ENCODE assay signal across 8 cellular contexts in the genomic region with DNA sequence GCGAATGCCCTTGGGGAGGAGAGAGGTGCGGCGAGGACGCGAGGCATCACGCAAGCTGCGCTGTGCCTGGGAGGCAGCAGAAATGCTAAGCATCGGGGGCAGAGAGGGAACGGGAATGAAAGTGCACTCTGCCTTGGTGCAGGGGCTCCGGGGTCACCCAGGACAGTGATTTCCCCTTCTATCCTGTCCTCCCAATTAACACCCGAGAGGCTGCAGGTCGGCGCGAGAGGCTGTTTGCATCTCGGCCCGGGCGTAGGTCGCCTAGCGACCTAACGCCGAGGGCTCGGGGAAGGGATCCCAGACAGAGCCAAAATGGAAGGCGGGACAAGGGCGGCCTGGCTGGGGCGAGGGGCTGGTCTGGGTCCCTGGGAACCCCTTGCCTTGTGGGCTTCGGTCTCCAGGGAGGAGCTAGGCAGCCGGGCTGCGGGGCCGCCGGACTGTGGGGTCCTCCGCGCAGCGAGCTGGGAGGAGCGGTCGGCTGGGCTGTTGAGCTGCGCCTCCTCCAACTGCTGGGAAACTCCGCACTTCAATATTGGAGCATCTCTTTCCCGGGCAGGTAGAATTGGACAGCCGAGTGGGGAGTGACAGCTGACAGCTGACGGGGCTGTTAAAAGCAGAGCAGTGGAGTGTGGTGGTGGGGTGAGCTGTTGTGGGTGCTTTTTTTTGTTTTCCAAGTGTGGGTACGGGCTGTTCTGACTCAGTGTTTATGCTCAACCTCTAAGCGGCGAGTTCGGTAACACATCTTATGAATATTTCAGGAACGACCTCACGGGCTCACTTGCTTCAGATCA. TPM values are rescaled to one million over a fixed set of nuclear protein-coding genes. Genes with fewer than 3 reads are reported as not detected.
A peak's percentile ranks its signal among the peaks of the same experiment; 100 is the strongest.
DNase-seq lines count a peak whose midpoint lies in the region; ATAC-seq and TF ChIP-seq lines count a peak whose summit lies in the region.

No MANE protein-coding gene starts in this region.

- no peaks in the 10 kb centered on the region for H3K79me2 ChIP-seq in PC-9 (ENCODE audit: low read depth)

- H3K36me3 ChIP-seq in HAP-1 (replicated peaks) (no peaks in the 10 kb centered on the region), PC-9 (ENCODE audit: low read depth) (no peaks in the 10 kb centered on the region), brain microvascular endothelial cell (replicated peaks) (no peaks in the 10 kb centered on the region)

- H2AFZ ChIP-seq in PC-9 = peak overlapping the region; percentile 78; the same call in 1 of the 2 replicates

- DNase-seq in ELR (ENCODE audit: low read depth) (peak; percentile 43), HAP-1 (ENCODE audit: low spot score in 2 of 2) (peak in 1 of 2 experiments; percentile 33), PC-9 (no peak), brain microvascular endothelial cell (no peak), left lobe of liver (ENCODE audit: low spot score) (no peak), globus pallidus (ENCODE audit: low spot score) (no peak)
- DNase-seq in stimulated activated CD4-positive, alpha-beta T cell treated with anti-CD3 and anti-CD28 coated beads, Interleukin-4, amount 100 ng/mL, for 4 hours = peak; percentile 21 to 57

- H3K4me1 ChIP-seq in HAP-1 (peaks cover 3% of the 10 kb centered on the region; the same call in 1 of the 2 replicates), PC-9 (replicated peaks; ENCODE audit: insufficient read depth) (no peaks in the 10 kb centered on the region)

- H3K9me2 ChIP-seq in PC-9 (ENCODE audit: insufficient read depth) = no peaks in the 10 kb centered on the region

- no peaks in the 10 kb centered on the region for H3F3A ChIP-seq in PC-9 (ENCODE audit: insufficient read depth, low read depth)

- TF ChIP-seq CTCF in PC-9 (conservative IDR thresholded peaks at IDR 0.05) (no peak), brain microvascular endothelial cell (IDR thresholded peaks at IDR 0.05; ENCODE audit: low read depth, low read length, missing control alignments) (no peak)

- H3K4me3 ChIP-seq in HAP-1 (peak overlapping the region; percentile 52), PC-9 (peak overlapping the region; percentile 59; the same call in 1 of the 2 replicates), brain microvascular endothelial cell (ENCODE audit: low read depth, low read length) (peak overlapping the region; percentile 74)

- H3K27ac ChIP-seq in PC-9 = no peak overlapping the region
- H3K27ac ChIP-seq in brain microvascular endothelial cell = no peak overlapping the region

- CTCF ChIA-PET in PC-9 (lab: Charles Lee) = interaction anchor here (0.7 kb wide), 1 partner anchor 100 kb away, joined by 21 read pairs; no protein-coding TSS in a partner anchor

- H3K9me3 ChIP-seq in HAP-1 (peaks cover 3% of the 10 kb centered on the region; the same call in 1 of the 2 replicates), PC-9 (ENCODE audit: insufficient read depth, low read depth) (no peaks in the 10 kb centered on the region)

- intact Hi-C loops in PC-9 (cut with micrococcal nuclease; ENCODE audit: unreplicated experiment) = no loop called here

- BruUV-seq in PC-9 (replicated peaks; lab: Mats Ljungman, UMichigan) = no TSS peak

- POLR2A ChIA-PET in PC-9 (lab: Charles Lee; ENCODE audit: unreplicated experiment) = no interaction called here

- in situ Hi-C loops in HAP-1 (cut with MboI; ENCODE audit: low sequenced_read_pairs) (no loop called here), brain microvascular endothelial cell (cut with HindIII; ENCODE audit: low pct_ligation_motif_present, low sequenced_read_pairs) (no loop called here)

- no peaks in the 10 kb centered on the region for H4K20me1 ChIP-seq in PC-9 (ENCODE audit: insufficient read depth)

- peaks cover 36% of the 10 kb centered on the region for H3K27me3 ChIP-seq in HAP-1 (ENCODE audit: low read depth)
- peaks cover 11% of the 10 kb centered on the region; the same call in 1 of the 2 replicates for H3K27me3 ChIP-seq in PC-9 (ENCODE audit: insufficient read depth, low read depth)
- H3K27me3 ChIP-seq in brain microvascular endothelial cell (replicated peaks) = peaks cover 31% of the 10 kb centered on the region

- peak overlapping the region; percentile 82 for H3K4me2 ChIP-seq in PC-9

- ATAC-seq in left lobe of liver = peak; percentile 44
- ATAC-seq in HG02970 (IDR thresholded peaks at IDR 0.05; ENCODE audit: low FRiP score, unreplicated experiment) = no peak

RNA-seq across cellular contexts. Expression of a gene that starts 0.7 kb away (rescaled TPM):
- total RNA-seq in PC-9 (2021) (not detected in 2 replicates), left lobe of liver (1.3 TPM)

RNA-seq across cellular contexts. Expression of a gene that starts 26.1 kb away (rescaled TPM):
- total RNA-seq in PC-9 (2021) = 4.2 and 4.4 TPM in 2 replicates
- total RNA-seq in left lobe of liver = 3.2 TPM

Comparison
In these comparisons a context has a peak if more than half of its experiments do, and no peak if none do; other contexts are left out.
1. DNase-seq: peak in ELR (single experiment) and stimulated activated CD4-positive, alpha-beta T cell treated with anti-CD3 and anti-CD28 coated beads, Interleukin-4, amount 100 ng/mL, for 4 hours (2 of 2); none in PC-9 (0 of 2), brain microvascular endothelial cell (single experiment), left lobe of liver (single experiment) and globus pallidus (single experiment).
2. Peak in every context shown above with its lines, with median percentiles within 50 percentile points of each other: H3K4me3 ChIP-seq.